ENCODE assay signal across 8 cellular contexts in the genomic region with DNA sequence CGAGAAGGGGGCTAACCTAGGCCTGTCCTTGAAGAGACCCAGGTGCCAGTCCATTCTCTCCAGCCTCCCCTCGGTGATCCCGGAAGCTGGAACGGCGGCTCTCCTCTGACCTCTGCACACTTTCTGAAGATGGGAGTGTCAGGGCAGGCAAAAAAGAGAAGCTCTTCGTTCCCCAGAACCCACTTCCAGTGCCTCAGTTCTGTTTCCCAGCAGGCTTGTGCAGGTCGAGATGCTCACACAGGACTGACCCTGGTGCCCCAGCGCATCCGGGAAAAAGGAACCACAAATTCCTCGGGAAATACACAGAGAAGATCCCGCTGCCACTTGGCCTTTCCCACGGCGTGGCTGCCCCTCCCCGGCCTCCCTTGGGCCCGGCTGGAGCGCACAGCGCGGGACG. TPM values are rescaled to one million over a fixed set of nuclear protein-coding genes. Genes with fewer than 3 reads are reported as not detected.
DNase-seq lines count a peak whose midpoint lies in the region; ATAC-seq and TF ChIP-seq lines count a peak whose summit lies in the region.

No MANE protein-coding gene starts in this region.

- H3K27me3 ChIP-seq in BJ (ENCODE audit: control insufficient read depth, insufficient read depth, low read length) (no peaks in the 10 kb centered on the region), lower lobe of right lung (ENCODE audit: low read depth) (no peaks in the 10 kb centered on the region), upper lobe of right lung (no peaks in the 10 kb centered on the region)

- H3K36me3 Mint-ChIP-seq in MCF 10A (ENCODE audit: insufficient read depth, unreplicated experiment) = no peaks in the 10 kb centered on the region

- H3K27ac Mint-ChIP-seq in MCF 10A (ENCODE audit: low read depth, unreplicated experiment) = no peak overlapping the region

- intact Hi-C loops in MCF 10A (cut with micrococcal nuclease) = no loop called here
- intact Hi-C loops in lower lobe of right lung (cut with DNase I) = no loop called here
- intact Hi-C loops in upper lobe of right lung (cut with DNase I) = no loop called here

- no TSS peak for BruUV-seq in MCF 10A (replicated peaks; lab: Mats Ljungman, UMichigan)

- CTCF ChIA-PET in BJ (lab: Yijun Ruan, JAX) (interaction anchor here (0.6 to 3.1 kb wide), 3 partner anchors 11 to 26 kb away, joined by 4 to 16 read pairs (median 11); no protein-coding TSS in a partner anchor), MCF 10A (lab: Yijun Ruan, JAX) (interaction anchor here (1.0 to 1.4 kb wide), 4 partner anchors 12 to 173 kb away, joined by 3 to 6 read pairs (median 5); a partner anchor contains a TSS)

- H3K4me1 Mint-ChIP-seq in MCF 10A (ENCODE audit: insufficient read depth, unreplicated experiment) = peaks cover 17% of the 10 kb centered on the region

- POLR2A ChIA-PET in BJ (lab: Charles Lee) = interaction anchor here (1.5 kb wide), 1 partner anchor 13 kb away, joined by 13 read pairs; a partner anchor contains a TSS
- POLR2A ChIA-PET in MCF 10A (lab: Yijun Ruan, JAX) = interaction anchor here (0.6 to 4.7 kb wide), 4 partner anchors 12 to 1138 kb away, joined by 3 to 53 read pairs (median 4); a partner anchor contains a TSS

- no peaks in the 10 kb centered on the region for H3K27me3 Mint-ChIP-seq in MCF 10A (ENCODE audit: insufficient read depth, unreplicated experiment)

- H3K4me3 Mint-ChIP-seq in MCF 10A (ENCODE audit: unreplicated experiment) = peak overlapping the region; percentile 78

- H3K4me3 ChIP-seq in BJ (ENCODE audit: low read depth, low read length) = peak overlapping the region; percentile 83
- peak overlapping the region; percentile 76 for H3K4me3 ChIP-seq in lower lobe of right lung
- peak overlapping the region; percentile 82 for H3K4me3 ChIP-seq in upper lobe of right lung

- peak; percentile 39 to 41 for ATAC-seq in lower lobe of right lung
- ATAC-seq in upper lobe of right lung = peak; percentile 13
- ATAC-seq in HG03457 (IDR thresholded peaks at IDR 0.05; ENCODE audit: unreplicated experiment) = no peak
- no peak for ATAC-seq in GM21723 (IDR thresholded peaks at IDR 0.05; ENCODE audit: unreplicated experiment)

- no peak for TF ChIP-seq CTCF in BJ (IDR thresholded peaks at IDR 0.05; ENCODE audit: insufficient read depth, low read depth, low read length)
- no peak for TF ChIP-seq CTCF in MCF 10A (IDR thresholded peaks at IDR 0.05; ENCODE audit: unreplicated experiment)
- TF ChIP-seq CTCF in lower lobe of right lung (IDR thresholded peaks at IDR 0.05) = no peak
- TF ChIP-seq CTCF in upper lobe of right lung (IDR thresholded peaks at IDR 0.05) = no peak

- no peak for DNase-seq in BJ (ENCODE audit: low read depth)
- peak; percentile 20 for DNase-seq in HuH-7 (ENCODE audit: low spot score)
- no peak for DNase-seq in MCF 10A (ENCODE audit: unreplicated experiment)
- DNase-seq in lower lobe of right lung = no peak
- DNase-seq in upper lobe of right lung = no peak
- DNase-seq in SIG-M5 (lab: John Stamatoyannopoulos, UW) = no peak

- H3K9me3 ChIP-seq in lower lobe of right lung = no peaks in the 10 kb centered on the region
- H3K9me3 ChIP-seq in upper lobe of right lung = no peaks in the 10 kb centered on the region

- H3K36me3 ChIP-seq in BJ (ENCODE audit: control insufficient read depth, insufficient read depth, low read length) = no peaks in the 10 kb centered on the region
- no peaks in the 10 kb centered on the region for H3K36me3 ChIP-seq in lower lobe of right lung
- H3K36me3 ChIP-seq in upper lobe of right lung = no peaks in the 10 kb centered on the region

- H3K4me1 ChIP-seq in lower lobe of right lung (peaks cover 34% of the 10 kb centered on the region), upper lobe of right lung (peaks cover 15% of the 10 kb centered on the region)

- no peaks in the 10 kb centered on the region for H3K9me3 Mint-ChIP-seq in MCF 10A (ENCODE audit: unreplicated experiment)

- H3K27ac ChIP-seq in lower lobe of right lung = peak overlapping the region; percentile 91
- peak overlapping the region; percentile 87 for H3K27ac ChIP-seq in upper lobe of right lung

RNA-seq across cellular contexts. Expression of a gene that starts 0.7 kb away (rescaled TPM):
- 21.0 and 24.4 TPM in 2 replicates for polyA plus RNA-seq in BJ (2011; rRNA removed)
- 15.8 and 19.4 TPM in 2 replicates for polyA minus RNA-seq in BJ (2011; rRNA and poly(A)+ RNA removed)
- total RNA-seq in MCF 10A (2022) (34.4 and 43.1 TPM in 2 replicates), lower lobe of right lung (74.1 TPM), upper lobe of right lung (67.8 TPM)

RNA-seq across cellular contexts. Expression of a gene that starts 12.5 kb away (rescaled TPM):
- polyA plus RNA-seq in BJ (2011; rRNA removed) = 80.9 and 144 TPM in 2 replicates
- polyA minus RNA-seq in BJ (2011; rRNA and poly(A)+ RNA removed) = 44.3 and 103 TPM in 2 replicates
- total RNA-seq in MCF 10A (2022) = 99.8 and 144 TPM in 2 replicates
- total RNA-seq in lower lobe of right lung = 55.9 TPM
- total RNA-seq in upper lobe of right lung = 55.7 TPM

Comparison
In these comparisons a context has a peak if more than half of its experiments do, and no peak if none do; other contexts are left out.
1. ATAC-seq: peak in lower lobe of right lung (2 of 2) and upper lobe of right lung (single experiment); none in HG03457 (single experiment) and GM21723 (single experiment).
2. Peak in every context shown above with its lines, with median percentiles within 50 percentile points of each other: H3K4me3 ChIP-seq.